ENCODE assay signal across 10 cellular contexts in the genomic region with DNA sequence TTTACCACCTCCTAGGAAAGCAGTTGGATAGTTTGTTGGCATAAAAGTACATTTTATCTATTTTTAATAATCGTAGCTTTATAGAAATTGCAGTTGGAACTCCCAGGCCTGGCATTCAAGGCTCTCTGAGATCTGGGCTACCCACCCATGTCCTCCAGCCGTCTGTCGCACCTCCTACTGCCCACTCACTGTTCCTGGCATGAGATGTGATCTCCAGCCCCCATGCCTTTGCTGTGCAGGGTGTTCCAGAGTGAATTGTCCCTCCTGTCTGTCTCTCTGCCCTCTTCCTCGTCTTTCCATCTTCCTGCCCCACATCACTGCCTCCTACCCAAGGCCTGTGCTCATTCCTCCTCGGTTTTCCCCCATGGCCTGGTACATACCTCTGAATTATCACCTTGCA. TPM values are rescaled to one million over a fixed set of nuclear protein-coding genes. Genes with fewer than 3 reads are reported as not detected.
DNase-seq lines count a peak whose midpoint lies in the region; ATAC-seq lines count a peak whose summit lies in the region.
"Had no signal": no experiment of that assay in that cellular context is flagged by ENCODE, and none has a peak within 500 bp of the region (broad histone marks: within the 10 kb centered on the region; RNA-seq: fewer than 3 reads in every experiment).

No MANE protein-coding gene starts in this region.

- H3K36me3 Mint-ChIP-seq in activated CD8-positive, alpha-beta memory T cell treated with anti-CD3 and anti-CD28 coated beads, Interleukin-2, amount 10 ng/mL, durations not matched to agents 7 days and 5 days, result peaks cover 54% of the 10 kb centered on the region
- H3K36me3 Mint-ChIP-seq in activated T-helper 17 cell treated with anti-CD3 and anti-CD28 coated beads, Interleukin-2, amount 50 U/mL, for 72 hours (ENCODE audit: low read depth), result peaks cover 82% of the 10 kb centered on the region

- H3K27ac ChIP-seq in layer of hippocampus (ENCODE audit: low read depth, low read length) (peak overlapping the region; percentile 8), substantia nigra (ENCODE audit: low read depth, low read length, poor library complexity, severe bottlenecking) (no peak overlapping the region)

- no peaks in the 10 kb centered on the region for H3K9me3 Mint-ChIP-seq in activated CD8-positive, alpha-beta memory T cell treated with anti-CD3 and anti-CD28 coated beads, Interleukin-2, amount 10 ng/mL, durations not matched to agents 7 days and 5 days (ENCODE audit: low read depth)
- no peaks in the 10 kb centered on the region for H3K9me3 Mint-ChIP-seq in activated T-helper 17 cell treated with anti-CD3 and anti-CD28 coated beads, Interleukin-2, amount 50 U/mL, for 72 hours

- no peak for ATAC-seq in activated CD8-positive, alpha-beta memory T cell treated with anti-CD3 and anti-CD28 coated beads, Interleukin-2, amount 10 ng/mL, durations not matched to agents 7 days and 5 days
- peak; percentile 1 for ATAC-seq in activated T-helper 17 cell treated with anti-CD3 and anti-CD28 coated beads, Interleukin-2, amount 50 U/mL, for 72 hours (replicated peaks)
- no peak for ATAC-seq in left lobe of liver

- no peak for DNase-seq in activated CD8-positive, alpha-beta memory T cell treated with anti-CD3 and anti-CD28 coated beads, Interleukin-2, amount 10 ng/mL, durations not matched to agents 7 days and 5 days
- no peak for DNase-seq in activated CD8-positive, alpha-beta memory T cell treated with anti-CD3 and anti-CD28 coated beads for 24 hours
- DNase-seq in superior temporal gyrus (ENCODE audit: extremely low spot score), result peak; percentile 40
- DNase-seq in substantia nigra (lab: John Stamatoyannopoulos, UW), result no peak
- DNase-seq in NCI-H2107 (lab: John Stamatoyannopoulos, UW), result no peak
- DNase-seq in left lobe of liver (ENCODE audit: low spot score), result no peak
- DNase-seq: left cardiac atrium, NCI-H2029 treated with DMSO at 0.1 percent for 48 hours had no signal

- H3K27me3 Mint-ChIP-seq in activated CD8-positive, alpha-beta memory T cell treated with anti-CD3 and anti-CD28 coated beads, Interleukin-2, amount 10 ng/mL, durations not matched to agents 7 days and 5 days, result no peaks in the 10 kb centered on the region
- no peaks in the 10 kb centered on the region for H3K27me3 Mint-ChIP-seq in activated T-helper 17 cell treated with anti-CD3 and anti-CD28 coated beads, Interleukin-2, amount 50 U/mL, for 72 hours

- H3K27me3 ChIP-seq in layer of hippocampus (ENCODE audit: control insufficient read depth, insufficient read depth, low read length), result no peaks in the 10 kb centered on the region

- peaks cover 59% of the 10 kb centered on the region for H3K4me1 Mint-ChIP-seq in activated CD8-positive, alpha-beta memory T cell treated with anti-CD3 and anti-CD28 coated beads, Interleukin-2, amount 10 ng/mL, durations not matched to agents 7 days and 5 days
- H3K4me1 Mint-ChIP-seq in activated T-helper 17 cell treated with anti-CD3 and anti-CD28 coated beads, Interleukin-2, amount 50 U/mL, for 72 hours, result peaks cover 44% of the 10 kb centered on the region

- H3K27ac Mint-ChIP-seq in activated CD8-positive, alpha-beta memory T cell treated with anti-CD3 and anti-CD28 coated beads, Interleukin-2, amount 10 ng/mL, durations not matched to agents 7 days and 5 days, result peak overlapping the region; percentile 83
- H3K27ac Mint-ChIP-seq in activated T-helper 17 cell treated with anti-CD3 and anti-CD28 coated beads, Interleukin-2, amount 50 U/mL, for 72 hours, result peak overlapping the region; percentile 99

- CTCF ChIA-PET in activated CD8-positive, alpha-beta memory T cell treated with anti-CD3 and anti-CD28 coated beads, Interleukin-2, amount 10 ng/mL, durations not matched to agents 7 days and 5 days (lab: Charles Lee), result interaction anchor here (1.0 to 2.4 kb wide), 9 partner anchors 10 to 94 kb away, joined by 3 to 16 read pairs (median 7); no protein-coding TSS in a partner anchor

- peak overlapping the region; percentile 47 for H3K4me3 Mint-ChIP-seq in activated CD8-positive, alpha-beta memory T cell treated with anti-CD3 and anti-CD28 coated beads, Interleukin-2, amount 10 ng/mL, durations not matched to agents 7 days and 5 days
- H3K4me3 Mint-ChIP-seq in activated T-helper 17 cell treated with anti-CD3 and anti-CD28 coated beads, Interleukin-2, amount 50 U/mL, for 72 hours, result peak overlapping the region; percentile 94

RNA-seq across cellular contexts. Expression of a gene that starts 50.7 kb away (rescaled TPM):
- 10 to 100 TPM; 62.5 to 74.7 TPM for total RNA-seq in activated CD8-positive, alpha-beta memory T cell treated with anti-CD3 and anti-CD28 coated beads, Interleukin-2, amount 10 ng/mL, durations not matched to agents 7 days and 5 days
- total RNA-seq in activated T-helper 17 cell treated with anti-CD3 and anti-CD28 coated beads, Interleukin-2, amount 50 U/mL, for 72 hours, result 10 to 100 TPM; 68.3 to 77.1 TPM
- 8.9 TPM for total RNA-seq in left lobe of liver
